ENCODE assay signal across 17 cellular contexts in genomic region chr1:208851376-208851775, GRCh38.
A peak's percentile ranks its signal among the peaks of the same experiment; 100 is the strongest.
DNase-seq lines count a peak whose midpoint lies in the region; ATAC-seq and TF ChIP-seq lines count a peak whose summit lies in the region.
"Had no signal": no experiment of that assay in that cellular context is flagged by ENCODE, and none has a peak within 500 bp of the region (broad histone marks: within the 10 kb centered on the region; RNA-seq: fewer than 3 reads in every experiment).

No MANE protein-coding gene starts in this region.

- DNase-seq in NCI-H1436 (lab: John Stamatoyannopoulos, UW) (peak; percentile 15), NCI-H1436 treated with DMSO at 0.1 percent for 48 hours (lab: John Stamatoyannopoulos, UW) (no peak), GM23338 (ENCODE audit: low spot score) (no peak), SJSA1 (ENCODE audit: low read depth in 1 of 2, low spot score in 2 of 2) (peak; percentile 28 to 47), thyroid gland (peak; percentile 38 to 42), AG08396 (ENCODE audit: low spot score) (no peak), MCF 10A (ENCODE audit: unreplicated experiment) (no peak), NCI-H510A (lab: John Stamatoyannopoulos, UW) (no peak)
- DNase-seq: 8988T, DMS53, NCI-H2029, NCI-H446, NCI-H774 had no signal

- no peak overlapping the region for H3K4me3 ChIP-seq in GM23338
- H3K4me3 ChIP-seq in SJSA1: no peak overlapping the region
- H3K4me3 ChIP-seq in thyroid gland (replicated peaks in 1 of 3): no peak overlapping the region
- H3K4me3 ChIP-seq: HAP-1, SK-N-MC had no signal

- WGBS in thyroid gland, 2 donors: 39 to 49% methylated on average over 2 of the region's 2 CpGs

- intact Hi-C loops in thyroid gland (cut with DNase I) (no loop called here), MCF 10A (cut with micrococcal nuclease) (no loop called here)

- no peaks in the 10 kb centered on the region for H3F3A ChIP-seq in GM23338 (replicated peaks; ENCODE audit: low read depth)

- H3K4me1 Mint-ChIP-seq in GM23338: no peaks in the 10 kb centered on the region
- no peaks in the 10 kb centered on the region for H3K4me1 Mint-ChIP-seq in MCF 10A (ENCODE audit: insufficient read depth, unreplicated experiment)
- H3K4me1 Mint-ChIP-seq: CD14-positive monocyte had no signal

- H3K27ac ChIP-seq in GM23338 (ENCODE audit: low read depth): no peak overlapping the region
- no peak overlapping the region for H3K27ac ChIP-seq in SJSA1
- H3K27ac ChIP-seq in thyroid gland: no peak overlapping the region
- H3K27ac ChIP-seq: SK-N-MC had no signal

- no peak for TF ChIP-seq POLR2A in thyroid gland (IDR thresholded peaks at IDR 0.05)

- H3K27me3 Mint-ChIP-seq in GM23338 (ENCODE audit: insufficient read depth, low read depth, poor library complexity) (no peaks in the 10 kb centered on the region), MCF 10A (ENCODE audit: insufficient read depth, unreplicated experiment) (no peaks in the 10 kb centered on the region)

- H3K36me3 ChIP-seq in GM23338 (ENCODE audit: insufficient read depth) (no peaks in the 10 kb centered on the region), SJSA1 (no peaks in the 10 kb centered on the region), thyroid gland (no peaks in the 10 kb centered on the region)
- H3K36me3 ChIP-seq: HAP-1 had no signal

- no peaks in the 10 kb centered on the region for H4K20me1 ChIP-seq in GM23338 (replicated peaks; ENCODE audit: insufficient read depth)

- H3K9me2 ChIP-seq in GM23338 (ENCODE audit: insufficient read depth): peaks cover 12% of the 10 kb centered on the region; the same call in 1 of the 2 replicates

- CTCF ChIA-PET in MCF 10A (lab: Yijun Ruan, JAX): interaction anchor here (1.1 kb wide), 1 partner anchor 398 kb away, joined by 4 read pairs; no protein-coding TSS in a partner anchor

- H3K9me3 ChIP-seq in SJSA1 (replicated peaks): no peaks in the 10 kb centered on the region
- H3K9me3 ChIP-seq in thyroid gland: no peaks in the 10 kb centered on the region
- H3K9me3 ChIP-seq: HAP-1 had no signal

- POLR2A ChIA-PET in MCF 10A (lab: Yijun Ruan, JAX): no interaction called here

- H3K36me3 Mint-ChIP-seq in GM23338 (ENCODE audit: low read depth) (no peaks in the 10 kb centered on the region), MCF 10A (ENCODE audit: insufficient read depth, unreplicated experiment) (no peaks in the 10 kb centered on the region)
- H3K36me3 Mint-ChIP-seq: CD14-positive monocyte had no signal

- H3K9me3 Mint-ChIP-seq in GM23338: no peaks in the 10 kb centered on the region
- no peaks in the 10 kb centered on the region for H3K9me3 Mint-ChIP-seq in MCF 10A (ENCODE audit: unreplicated experiment)

- H3K4me1 ChIP-seq in GM23338 (ENCODE audit: insufficient read depth) (no peaks in the 10 kb centered on the region), SJSA1 (replicated peaks) (peaks cover 16% of the 10 kb centered on the region), thyroid gland (peaks cover 10 to 29% of the 10 kb centered on the region in 2 donors)
- H3K4me1 ChIP-seq: HAP-1 had no signal

- no TSS peak for BruUV-seq in MCF 10A (replicated peaks; lab: Mats Ljungman, UMichigan)

- H2AFZ ChIP-seq in GM23338: 0 out of 2 replicates have a peak overlapping the region, but pooled peaks have one; percentile 32

- H3K27ac Mint-ChIP-seq in GM23338: no peak overlapping the region
- no peak overlapping the region for H3K27ac Mint-ChIP-seq in MCF 10A (ENCODE audit: low read depth, unreplicated experiment)
- H3K27ac Mint-ChIP-seq: CD14-positive monocyte had no signal

- TF ChIP-seq CTCF in GM23338 (conservative IDR thresholded peaks at IDR 0.05; ENCODE audit: low read depth in 2 of 2) (no peak), thyroid gland (IDR thresholded peaks at IDR 0.05) (no peak), MCF 10A (IDR thresholded peaks at IDR 0.05; ENCODE audit: unreplicated experiment) (no peak)

- H3K4me2 ChIP-seq in GM23338: no peak overlapping the region

- H3K27me3 ChIP-seq in GM23338 (ENCODE audit: insufficient read depth) (no peaks in the 10 kb centered on the region), SJSA1 (replicated peaks) (no peaks in the 10 kb centered on the region), thyroid gland (no peaks in the 10 kb centered on the region)

- ATAC-seq in GM23338: no peak
- ATAC-seq: Panc1 had no signal

- no peaks in the 10 kb centered on the region for H3K79me2 ChIP-seq in GM23338 (replicated peaks; ENCODE audit: insufficient read depth)

- H3K4me3 Mint-ChIP-seq in GM23338 (no peak overlapping the region), MCF 10A (ENCODE audit: unreplicated experiment) (no peak overlapping the region)
- H3K4me3 Mint-ChIP-seq: CD14-positive monocyte had no signal

TF ChIP-seq in GM23338, 12 proteins besides CTCF, POLR2A, EP300 and RAD21:
- no peak for TF ChIP-seq EZH2 (IDR thresholded peaks at IDR 0.05; ENCODE audit: low read depth, unreplicated experiment)
- TF ChIP-seq STAT1 (IDR thresholded peaks at IDR 0.05; ENCODE audit: unreplicated experiment): no peak
- no peak for TF ChIP-seq ETS1 (IDR thresholded peaks at IDR 0.05)
- TF ChIP-seq ZNF114 (CRISPR knock-in tag; IDR thresholded peaks at IDR 0.05): no peak
- TF ChIP-seq JUNB (IDR thresholded peaks at IDR 0.05; ENCODE audit: unreplicated experiment): no peak
- TF ChIP-seq REST (IDR thresholded peaks at IDR 0.05; ENCODE audit: unreplicated experiment): no peak
- TF ChIP-seq EZH2phosphoT487 (IDR thresholded peaks at IDR 0.05; ENCODE audit: unreplicated experiment): no peak
- no peak for TF ChIP-seq POLR2AphosphoS5 (IDR thresholded peaks at IDR 0.05; ENCODE audit: low read depth)
- no peak for TF ChIP-seq CREB1 (CRISPR knock-in tag; IDR thresholded peaks at IDR 0.05; ENCODE audit: low read depth)
- TF ChIP-seq ZNF331 (CRISPR knock-in tag; IDR thresholded peaks at IDR 0.05; ENCODE audit: low read depth): no peak
TF ChIP-seq in GM23338: peak in this region for 0.

Comparison
In these comparisons a context has a peak if more than half of its experiments do, and no peak if none do; other contexts are left out.
1. DNase-seq: peak in NCI-H1436 (single experiment), SJSA1 (2 of 2) and thyroid gland (2 of 2); none in NCI-H1436 treated with DMSO at 0.1 percent for 48 hours (single experiment), GM23338 (single experiment), AG08396 (single experiment), MCF 10A (single experiment) and NCI-H510A (single experiment).